In the genomic region with DNA sequence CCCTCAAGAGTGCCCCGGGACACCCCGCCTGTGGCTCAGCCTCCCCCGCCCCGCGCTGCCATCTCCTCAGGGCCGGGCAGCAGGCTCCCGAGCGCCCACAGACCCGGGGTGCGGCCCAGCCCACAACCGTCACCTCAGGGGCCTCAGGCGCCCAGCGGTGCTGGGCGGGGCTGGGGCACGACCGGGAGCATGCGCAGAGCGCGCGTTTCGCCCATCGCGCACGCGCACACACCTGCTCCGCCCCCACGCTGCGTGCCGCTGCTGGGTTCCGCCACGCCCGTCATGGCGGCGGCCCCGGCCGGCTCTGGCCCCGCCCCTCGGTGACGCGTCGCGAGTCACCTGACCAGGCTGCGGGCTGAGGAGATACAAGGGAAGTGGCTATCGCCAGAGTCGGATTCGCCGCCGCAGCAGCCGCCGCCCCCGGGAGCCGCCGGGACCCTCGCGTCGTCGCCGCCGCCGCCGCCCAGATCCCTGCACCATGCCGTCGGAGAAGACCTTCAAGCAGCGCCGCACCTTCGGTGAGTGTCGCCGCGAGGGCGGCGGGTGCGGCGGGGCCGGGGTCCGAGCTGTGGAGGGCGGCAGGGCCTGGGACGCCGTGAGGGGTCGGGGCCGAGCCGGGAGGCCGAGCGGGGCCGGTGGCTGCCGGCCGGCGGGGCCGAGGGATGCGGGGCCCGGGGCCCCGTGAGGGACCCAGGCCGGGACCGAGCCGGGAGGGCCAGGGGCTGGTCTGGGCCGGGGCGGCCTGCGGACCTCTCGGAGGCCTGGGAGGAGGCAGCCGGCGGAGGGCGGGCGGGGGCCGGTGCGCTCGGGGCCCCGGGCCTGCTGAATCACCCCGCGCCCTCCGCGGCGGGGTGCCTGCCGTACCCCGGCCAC, we compare ENCODE assay signal across 8 cellular contexts. TPM values are rescaled to one million over a fixed set of nuclear protein-coding genes. Genes with fewer than 3 reads are reported as not detected.
A peak's percentile ranks its signal among the peaks of the same experiment; 100 is the strongest.
DNase-seq lines count a peak whose midpoint lies in the region; ATAC-seq lines count a peak whose summit lies in the region.

MAP1LC3B (plus strand) TSS at position 387 of the 873 bp plus-strand sequence; CDS start at position 479, 92 bp downstream.

- H3K4me3 ChIP-seq in mesendoderm (ENCODE audit: low read length): peak within 1 kb of the TSS; percentile 68

- peaks cover 10% of the 10 kb centered on the region for H3K79me1 ChIP-seq in mesendoderm (ENCODE audit: low read length)

- H3K36me3 ChIP-seq in mesendoderm (ENCODE audit: control insufficient read depth, insufficient read depth, low read length): no peaks in the 10 kb centered on the region

- no peaks in the 10 kb centered on the region for H3K9me3 Mint-ChIP-seq in effector memory CD8-positive, alpha-beta T cell

- no peak within 1 kb of the TSS for H2BK15ac ChIP-seq in mesendoderm (replicated peaks; ENCODE audit: low read depth)

- peak within 1 kb of the TSS; percentile 92 for H3K4ac ChIP-seq in mesendoderm (ENCODE audit: low read depth, low read length)

- no peaks in the 10 kb centered on the region for H3K27me3 ChIP-seq in mesendoderm (ENCODE audit: insufficient read depth, low read length, poor library complexity)

- peak within 1 kb of the TSS; percentile 57 for H2AK5ac ChIP-seq in mesendoderm (ENCODE audit: low read length)

- peak within 1 kb of the TSS; percentile 35 for H2BK5ac ChIP-seq in mesendoderm (ENCODE audit: low read length)

- H3K36me3 Mint-ChIP-seq in effector memory CD8-positive, alpha-beta T cell (ENCODE audit: insufficient read depth): peaks cover 47% of the 10 kb centered on the region

- H3K23ac ChIP-seq in mesendoderm (ENCODE audit: low read length): peak within 1 kb of the TSS; percentile 69

- peak within 1 kb of the TSS; percentile 76 for H3K4me2 ChIP-seq in mesendoderm (ENCODE audit: low read length)

- no CpG with 5 or more reads among the region's 113 CpGs for WGBS in mesendoderm (ENCODE audit: extremely low coverage, insufficient coverage, low lambda C conversion rate)

- H3K18ac ChIP-seq in mesendoderm (ENCODE audit: low read length): peak within 1 kb of the TSS; percentile 82

- H3K4me1 ChIP-seq in mesendoderm (ENCODE audit: control insufficient read depth, low read depth, low read length): peaks cover 1% of the 10 kb centered on the region

- H3K56ac ChIP-seq in mesendoderm (ENCODE audit: low read length): peak within 1 kb of the TSS; percentile 97

- no peak within 1 kb of the TSS for H2BK120ac ChIP-seq in mesendoderm (ENCODE audit: low read depth, low read length)

- peaks cover 42 to 49% of the 10 kb centered on the region in 2 donors for H3K4me1 Mint-ChIP-seq in effector memory CD8-positive, alpha-beta T cell (ENCODE audit: low read depth in 2 of 2)

- peaks cover 13% of the 10 kb centered on the region for H3K79me2 ChIP-seq in mesendoderm (ENCODE audit: control insufficient read depth, insufficient read depth, low read length)

- peak within 1 kb of the TSS; percentile 70 for H3K27ac ChIP-seq in mesendoderm (ENCODE audit: low read depth, low read length)

- H4K8ac ChIP-seq in mesendoderm (ENCODE audit: low read depth, low read length): no peak within 1 kb of the TSS

- DNase-seq in COLO829 (ENCODE audit: low spot score): peak; percentile 85
- peak in 74 of 76 experiments; percentile 50 to 98 (median 94) for DNase-seq in HUDEP-2 (lab: John Stamatoyannopoulos, UW; ENCODE audit: unreplicated experiment in 76 of 76)
- peak; percentile 91 for DNase-seq in NOMO-1 treated with dmso at 0.1 percent for 144 hours (lab: John Stamatoyannopoulos, UW; ENCODE audit: unreplicated experiment)
- DNase-seq in activated CD8-positive, alpha-beta memory T cell treated with anti-CD3 and anti-CD28 coated beads for 48 hours (ENCODE audit: low read depth in 2 of 3, low spot score in 2 of 3): peak; percentile 97 to 100 (median 97)
- DNase-seq in effector memory CD8-positive, alpha-beta T cell: peak; percentile 96 to 99 (median 99)
- DNase-seq in mesendoderm: peak; percentile 97
- DNase-seq in stimulated activated CD8-positive, alpha-beta memory T cell treated with anti-CD3 and anti-CD28 coated beads, Interleukin-12 subunit alpha, Interleukin-12 subunit beta, amount 100 ng/mL, for 4 hours (ENCODE audit: low read depth): peak; percentile 99

- peak; percentile 55 for ATAC-seq in GM21367 (IDR thresholded peaks at IDR 0.05; ENCODE audit: unreplicated experiment)
- peak; percentile 66 for ATAC-seq in effector memory CD8-positive, alpha-beta T cell (replicated peaks)

- H4K5ac ChIP-seq in mesendoderm (ENCODE audit: low read length): no peak within 1 kb of the TSS

- peak within 1 kb of the TSS; percentile 83 for H3K9ac ChIP-seq in mesendoderm (ENCODE audit: low read length)

- H3K27me3 Mint-ChIP-seq in effector memory CD8-positive, alpha-beta T cell: no peaks in the 10 kb centered on the region

- H3K4me3 Mint-ChIP-seq in effector memory CD8-positive, alpha-beta T cell: peak within 1 kb of the TSS; percentile 85 to 90

- peak within 1 kb of the TSS; percentile 89 to 90 for H3K27ac Mint-ChIP-seq in effector memory CD8-positive, alpha-beta T cell

RNA-seq across cellular contexts. Expression of gene MAP1LC3B, which starts in this region (rescaled TPM):
- 36.8 TPM for polyA plus RNA-seq in mesendoderm (2013, experiment 1 of 2)
- 35.1 TPM for polyA plus RNA-seq in mesendoderm (2013, experiment 2 of 2)

Comparison
In these comparisons a context has a peak if more than half of its experiments do, and no peak if none do; other contexts are left out.
1. Peak in every context shown above with its lines: DNase-seq, ATAC-seq, H3K4me3 ChIP-seq and H3K27ac ChIP-seq.